In genomic region chr15:33126559-33127290, GRCh38 we compare ENCODE assay signal across 8 cellular contexts.
DNase-seq lines count a peak whose midpoint lies in the region; ATAC-seq, FAIRE-seq and TF ChIP-seq lines count a peak whose summit lies in the region.

No MANE protein-coding gene starts in this region.

- peak; percentile 80 for FAIRE-seq in RCC 7860 (lab: Jason Lieb, UNC)

- H3K36me3 Mint-ChIP-seq in activated naive CD4-positive, alpha-beta T cell treated with anti-CD3 and anti-CD28 coated beads, Interleukin-2, amount 50 U/mL, for 72 hours = peaks cover 4 to 11% of the 10 kb centered on the region in 2 donors

- H3K27ac Mint-ChIP-seq in activated naive CD4-positive, alpha-beta T cell treated with anti-CD3 and anti-CD28 coated beads, Interleukin-2, amount 50 U/mL, for 72 hours = peak overlapping the region in 1 of 2 donors; percentile 66

- H3K9me3 Mint-ChIP-seq in activated naive CD4-positive, alpha-beta T cell treated with anti-CD3 and anti-CD28 coated beads, Interleukin-2, amount 50 U/mL, for 72 hours = peaks cover 6% of the 10 kb centered on the region in 2 donors

- TF ChIP-seq RAD21 in Ishikawa (IDR thresholded peaks at IDR 0.05; ENCODE audit: low read depth) = peak; percentile 26; the same call in 1 of the 2 replicates

- no peaks in the 10 kb centered on the region for H3K27me3 ChIP-seq in BJ (ENCODE audit: control insufficient read depth, insufficient read depth, low read length)

- no peak overlapping the region for H3K4me3 ChIP-seq in BJ (ENCODE audit: low read depth, low read length)

- POLR2A ChIA-PET in BJ (lab: Charles Lee) = no interaction called here

- no peak for TF ChIP-seq POLR2A in GM18505 (IDR thresholded peaks at IDR 0.05; ENCODE audit: borderline replicate concordance, extremely low read depth, insufficient read depth, insufficient read length)

- TF ChIP-seq EP300 in Ishikawa (IDR thresholded peaks at IDR 0.05; ENCODE audit: borderline replicate concordance) = peak; percentile 99

- no peak for TF ChIP-seq CTCF in BJ (IDR thresholded peaks at IDR 0.05; ENCODE audit: insufficient read depth, low read depth, low read length)

- no peaks in the 10 kb centered on the region for H3K36me3 ChIP-seq in BJ (ENCODE audit: control insufficient read depth, insufficient read depth, low read length)

- CTCF ChIA-PET in BJ (lab: Yijun Ruan, JAX) = interaction anchor here (1.0 to 1.1 kb wide), 4 partner anchors 40 to 108 kb away, joined by 3 read pairs; no protein-coding TSS in a partner anchor

- peak; percentile 52 to 79 for ATAC-seq in activated naive CD4-positive, alpha-beta T cell treated with anti-CD3 and anti-CD28 coated beads, Interleukin-2, amount 50 U/mL, for 72 hours
- ATAC-seq in HG02981 (IDR thresholded peaks at IDR 0.05; ENCODE audit: unreplicated experiment) (no peak), GM18505 (IDR thresholded peaks at IDR 0.05; ENCODE audit: unreplicated experiment) (no peak)

- peak; percentile 81 for DNase-seq in BJ (ENCODE audit: low read depth)
- DNase-seq in RCC 7860 (ENCODE audit: low spot score) = peak; percentile 82
- peak; percentile 43 to 66 for DNase-seq in activated naive CD4-positive, alpha-beta T cell treated with anti-CD3 and anti-CD28 coated beads, Interleukin-2, amount 50 U/mL, for 72 hours (ENCODE audit: low spot score in 2 of 2)
- peak; percentile 13 to 23 for DNase-seq in hippocampal formation (lab: John Stamatoyannopoulos, UW)
- peak; percentile 36 to 60 (median 49) for DNase-seq in stimulated activated CD4-positive, alpha-beta T cell treated with anti-CD3 and anti-CD28 coated beads, Interleukin-12 subunit alpha, Interleukin-12 subunit beta, amount 100 ng/mL, for 48 hours (ENCODE audit: low read depth in 2 of 3, low spot score in 1 of 3)

TF ChIP-seq in Ishikawa, 13 proteins besides CTCF, POLR2A, EP300 and RAD21:
- TF ChIP-seq YY1 (IDR thresholded peaks at IDR 0.05; ENCODE audit: low read depth) (0 out of 2 replicates have a peak, but pooled peaks have one; percentile 36), CEBPB (IDR thresholded peaks at IDR 0.05) (peak; percentile 59; the same call in 1 of the 2 replicates), ZBTB7A (IDR thresholded peaks at IDR 0.05; ENCODE audit: low read depth) (no peak), TAF1 (IDR thresholded peaks at IDR 0.05; ENCODE audit: low read depth) (no peak), NFIC (IDR thresholded peaks at IDR 0.05) (peak; percentile 99), TEAD4 (IDR thresholded peaks at IDR 0.05) (peak; percentile 91), FOXM1 (IDR thresholded peaks at IDR 0.05; ENCODE audit: borderline replicate concordance, low read depth) (peak; percentile 98), REST (IDR thresholded peaks at IDR 0.05; ENCODE audit: low read depth) (no peak; the same call in 1 of the 2 replicates), CREB1 (IDR thresholded peaks at IDR 0.05; ENCODE audit: low read depth) (peak; percentile 35; the same call in 1 of the 2 replicates), MAX (IDR thresholded peaks at IDR 0.05) (peak; percentile 76), EGR1 (IDR thresholded peaks at IDR 0.05) (no peak), USF1 (IDR thresholded peaks at IDR 0.05) (peak; percentile 9; the same call in 1 of the 2 replicates), TCF12 (IDR thresholded peaks at IDR 0.05; ENCODE audit: low read depth) (peak; percentile 99)

Comparison
In these comparisons a context has a peak if more than half of its experiments do, and no peak if none do; other contexts are left out.
1. DNase-seq: peak in every context shown above with its lines; median percentile 82 in RCC 7860; 81 in BJ; 54 in activated naive CD4-positive, alpha-beta T cell treated with anti-CD3 and anti-CD28 coated beads, Interleukin-2, amount 50 U/mL, for 72 hours; 49 in stimulated activated CD4-positive, alpha-beta T cell treated with anti-CD3 and anti-CD28 coated beads, Interleukin-12 subunit alpha, Interleukin-12 subunit beta, amount 100 ng/mL, for 48 hours; 18 in hippocampal formation.
2. ATAC-seq: peak in activated naive CD4-positive, alpha-beta T cell treated with anti-CD3 and anti-CD28 coated beads, Interleukin-2, amount 50 U/mL, for 72 hours (2 of 2); none in HG02981 (single experiment) and GM18505 (single experiment).